ENCODE assay signal across 24 cellular contexts in the genomic region with DNA sequence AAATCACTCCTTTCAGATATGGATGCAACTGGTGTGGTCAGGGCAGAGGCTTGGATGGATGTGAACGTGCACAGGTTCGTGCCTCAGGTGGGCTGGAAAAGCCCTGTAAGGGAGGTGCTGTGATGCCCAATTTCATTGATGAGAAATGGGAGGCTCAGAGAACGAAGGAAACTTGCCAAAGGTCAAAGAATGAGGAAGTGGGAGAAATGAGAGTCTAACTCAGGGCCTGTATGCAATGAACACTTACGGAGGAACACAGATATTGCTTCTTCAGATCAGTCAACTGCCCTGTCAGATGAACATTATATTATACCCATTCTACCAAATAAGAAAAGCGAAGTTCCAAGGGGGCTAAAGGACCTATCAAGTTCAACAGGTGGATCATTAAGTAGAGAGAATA.
"Had no signal": no experiment of that assay in that cellular context is flagged by ENCODE, and none has a peak within 500 bp of the region (broad histone marks: within the 10 kb centered on the region; RNA-seq: fewer than 3 reads in every experiment).

No MANE protein-coding gene starts in this region.

- H3K4me3 Mint-ChIP-seq: activated CD4-positive, alpha-beta T cell treated with anti-CD3 and anti-CD28 coated beads, Interleukin-2, amount 10 ng/mL, durations not matched to agents 7 days and 5 days; activated CD8-positive, alpha-beta memory T cell treated with anti-CD3 and anti-CD28 coated beads, Interleukin-2, amount 10 ng/mL, durations not matched to agents 7 days and 5 days; activated CD8-positive, alpha-beta T cell treated with anti-CD3 and anti-CD28 coated beads for 36 hours; activated naive CD4-positive, alpha-beta T cell treated with anti-CD3 and anti-CD28 coated beads, Interleukin-2, amount 50 U/mL, for 24 hours; nephron progenitor cell; stimulated activated naive CD8-positive, alpha-beta T cell treated with anti-CD3 and anti-CD28 coated beads, Interleukin-15, amount 100 ng/mL, for 72 hours had no signal

- H3K36me3 Mint-ChIP-seq: activated naive CD4-positive, alpha-beta T cell treated with anti-CD3 and anti-CD28 coated beads, Interleukin-2, amount 50 U/mL, for 24 hours had no signal

- H3K27ac Mint-ChIP-seq: activated CD4-positive, alpha-beta T cell treated with anti-CD3 and anti-CD28 coated beads, Interleukin-2, amount 10 ng/mL, durations not matched to agents 7 days and 5 days; activated CD8-positive, alpha-beta memory T cell treated with anti-CD3 and anti-CD28 coated beads, Interleukin-2, amount 10 ng/mL, durations not matched to agents 7 days and 5 days; activated CD8-positive, alpha-beta T cell treated with anti-CD3 and anti-CD28 coated beads for 36 hours; activated naive CD4-positive, alpha-beta T cell treated with anti-CD3 and anti-CD28 coated beads, Interleukin-2, amount 50 U/mL, for 24 hours; nephron progenitor cell; stimulated activated naive CD8-positive, alpha-beta T cell treated with anti-CD3 and anti-CD28 coated beads, Interleukin-15, amount 100 ng/mL, for 72 hours had no signal

- H3K9me3 ChIP-seq: heart right ventricle, tibial artery had no signal

- DNase-seq: activated CD4-positive, alpha-beta T cell treated with anti-CD3 and anti-CD28 coated beads, Interleukin-2, amount 10 ng/mL, durations not matched to agents 7 days and 5 days; activated CD8-positive, alpha-beta memory T cell treated with anti-CD3 and anti-CD28 coated beads, Interleukin-2, amount 10 ng/mL, durations not matched to agents 7 days and 5 days; activated CD8-positive, alpha-beta T cell treated with anti-CD3 and anti-CD28 coated beads for 36 hours; activated effector memory CD4-positive, alpha-beta T cell treated with anti-CD3 and anti-CD28 coated beads, Interleukin-2, amount 50 U/mL, for 16 hours; activated T-cell treated with anti-CD3 and anti-CD28 coated beads for 4 hours; central memory CD4-positive, alpha-beta T cell; dermis blood vessel endothelial cell; effector CD8-positive, alpha-beta T cell; erythroblast; foreskin fibroblast; heart right ventricle; islet precursor cell; left cardiac atrium; mesenchymal stem cell; nephron progenitor cell; right cardiac atrium; stimulated activated CD4-positive, alpha-beta T cell treated with anti-CD3 and anti-CD28 coated beads, Interleukin-12 subunit alpha, Interleukin-12 subunit beta, amount 100 ng/mL, for 4 hours; stimulated activated CD4-positive, alpha-beta T cell treated with anti-CD3 and anti-CD28 coated beads, Interleukin-4, amount 100 ng/mL, for 4 hours; stimulated activated naive CD8-positive, alpha-beta T cell treated with anti-CD3 and anti-CD28 coated beads, Interleukin-15, amount 100 ng/mL, for 72 hours; T-helper 9 cell; tibial artery had no signal

- H3K4me3 ChIP-seq: heart right ventricle, tibial artery had no signal

- H3K36me3 ChIP-seq: heart right ventricle, tibial artery had no signal

- H3K9me3 Mint-ChIP-seq: activated CD4-positive, alpha-beta T cell treated with anti-CD3 and anti-CD28 coated beads, Interleukin-2, amount 10 ng/mL, durations not matched to agents 7 days and 5 days; activated CD8-positive, alpha-beta T cell treated with anti-CD3 and anti-CD28 coated beads for 36 hours; activated naive CD4-positive, alpha-beta T cell treated with anti-CD3 and anti-CD28 coated beads, Interleukin-2, amount 50 U/mL, for 24 hours; nephron progenitor cell; stimulated activated naive CD8-positive, alpha-beta T cell treated with anti-CD3 and anti-CD28 coated beads, Interleukin-15, amount 100 ng/mL, for 72 hours had no signal

- H3K4me1 Mint-ChIP-seq: activated naive CD4-positive, alpha-beta T cell treated with anti-CD3 and anti-CD28 coated beads, Interleukin-2, amount 50 U/mL, for 24 hours; stimulated activated naive CD8-positive, alpha-beta T cell treated with anti-CD3 and anti-CD28 coated beads, Interleukin-15, amount 100 ng/mL, for 72 hours had no signal

- H3K27me3 Mint-ChIP-seq: activated CD8-positive, alpha-beta memory T cell treated with anti-CD3 and anti-CD28 coated beads, Interleukin-2, amount 10 ng/mL, durations not matched to agents 7 days and 5 days; activated CD8-positive, alpha-beta T cell treated with anti-CD3 and anti-CD28 coated beads for 36 hours had no signal

- ATAC-seq: activated CD4-positive, CD25-positive, alpha-beta regulatory T cell treated with anti-CD3 and anti-CD28 coated beads, Interleukin-2, amount 50 U/mL, for 24 hours; activated CD8-positive, alpha-beta memory T cell treated with anti-CD3 and anti-CD28 coated beads, Interleukin-2, amount 10 ng/mL, durations not matched to agents 7 days and 5 days; activated CD8-positive, alpha-beta T cell treated with anti-CD3 and anti-CD28 coated beads for 36 hours; heart right ventricle; left cardiac atrium; stimulated activated naive CD8-positive, alpha-beta T cell treated with anti-CD3 and anti-CD28 coated beads, Interleukin-15, amount 100 ng/mL, for 72 hours had no signal

- H3K27ac ChIP-seq: parathyroid adenoma, tibial artery had no signal

- H3K27me3 ChIP-seq: heart right ventricle, tibial artery had no signal
